ENCODE assay signal across 9 cellular contexts in the genomic region with DNA sequence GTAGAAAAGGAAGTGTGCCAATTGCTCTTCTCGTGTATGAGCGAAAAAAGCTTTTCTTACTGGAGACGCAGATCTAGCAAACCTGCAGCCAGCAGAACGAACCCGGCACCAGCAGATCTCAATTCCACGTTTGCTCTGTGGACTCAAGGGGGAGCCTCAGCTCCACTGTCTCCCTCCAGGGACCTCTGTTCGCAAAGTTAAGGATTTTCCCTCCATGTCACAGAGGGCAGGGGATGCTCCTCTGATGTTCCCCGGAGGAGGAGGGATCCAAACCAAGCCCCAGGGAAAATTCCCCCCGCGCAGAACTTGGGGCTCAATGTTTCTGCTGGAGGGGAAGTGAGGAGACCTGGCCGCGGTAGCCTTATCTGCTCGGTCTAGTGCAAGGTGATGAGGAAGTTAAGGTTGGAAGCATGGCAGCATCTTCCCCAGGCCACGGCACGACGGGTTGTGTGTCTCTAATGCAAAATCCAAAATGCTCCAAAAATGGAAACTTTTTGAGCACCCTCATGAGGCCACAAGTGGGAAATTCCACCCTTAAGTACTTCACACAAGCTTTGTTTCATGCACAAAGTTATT.
DNase-seq lines count a peak whose midpoint lies in the region; ATAC-seq and TF ChIP-seq lines count a peak whose summit lies in the region.
"Had no signal": no experiment of that assay in that cellular context is flagged by ENCODE, and none has a peak within 500 bp of the region (broad histone marks: within the 10 kb centered on the region; RNA-seq: fewer than 3 reads in every experiment).

No MANE protein-coding gene starts in this region.

- no peaks in the 10 kb centered on the region for H3K27me3 Mint-ChIP-seq in memory B cell
- H3K27me3 Mint-ChIP-seq: central memory CD8-positive, alpha-beta T cell had no signal

- H3K36me3 ChIP-seq in KMS-11 (ENCODE audit: insufficient read depth), result no peaks in the 10 kb centered on the region

- peak overlapping the region; percentile 47 for H3K4me3 Mint-ChIP-seq in memory B cell

- H3K4me1 Mint-ChIP-seq in memory B cell, result peaks cover 8% of the 10 kb centered on the region

- H3K4me2 ChIP-seq in KMS-11, result peak overlapping the region; percentile 74

- H3K9me3 Mint-ChIP-seq in memory B cell, result no peaks in the 10 kb centered on the region
- H3K9me3 Mint-ChIP-seq: central memory CD8-positive, alpha-beta T cell had no signal

- no peaks in the 10 kb centered on the region for H3K27me3 ChIP-seq in KMS-11 (ENCODE audit: insufficient read depth, low read depth)

- H3K79me2 ChIP-seq in KMS-11 (ENCODE audit: insufficient read depth, low read depth), result peaks cover 3% of the 10 kb centered on the region; the same call in 1 of the 2 replicates

- no peak overlapping the region for H3K27ac Mint-ChIP-seq in memory B cell

- H3K36me3 Mint-ChIP-seq in memory B cell, result no peaks in the 10 kb centered on the region

- TF ChIP-seq CTCF in KMS-11 (conservative IDR thresholded peaks at IDR 0.05; ENCODE audit: low read depth, low read length), result peak; percentile 2; the same call in 1 of the 2 replicates

- H3K9ac ChIP-seq in KMS-11, result no peak overlapping the region; the same call in 1 of the 2 replicates

- no peaks in the 10 kb centered on the region for H4K20me1 ChIP-seq in KMS-11 (ENCODE audit: insufficient read depth)

- DNase-seq in AG20443 (ENCODE audit: low spot score) (peak; percentile 63), cerebellar nuclear complex (lab: John Stamatoyannopoulos, UW) (peak; percentile 8 to 13), memory B cell (ENCODE audit: low spot score in 2 of 2) (peak in 1 of 2 donors; percentile 22), NCI-H2107 (lab: John Stamatoyannopoulos, UW) (no peak), OCI-M1 (lab: John Stamatoyannopoulos, UW) (no peak)

- H3K4me1 ChIP-seq in KMS-11 (ENCODE audit: low read depth, poor library complexity, severe bottlenecking), result peaks cover 34% of the 10 kb centered on the region

- H3K4me3 ChIP-seq in KMS-11 (IDR thresholded peaks at IDR 0.05; ENCODE audit: insufficient read depth, low read depth, low read length), result no peak overlapping the region

- peak overlapping the region; percentile 50; the same call in 1 of the 2 replicates for H3K27ac ChIP-seq in KMS-11

- ATAC-seq in memory B cell (ENCODE audit: low read depth), result peak; percentile 60
- ATAC-seq in HG03378 (IDR thresholded peaks at IDR 0.05; ENCODE audit: unreplicated experiment), result no peak
- ATAC-seq in HG03457 (IDR thresholded peaks at IDR 0.05; ENCODE audit: unreplicated experiment), result no peak

- peak overlapping the region; percentile 18; the same call in 1 of the 2 replicates for H2AFZ ChIP-seq in KMS-11 (ENCODE audit: low read depth)

Comparison
In these comparisons a context has a peak if more than half of its experiments do, and no peak if none do; other contexts are left out.
1. DNase-seq: peak in AG20443 (single experiment) and cerebellar nuclear complex (2 of 2); none in NCI-H2107 (single experiment) and OCI-M1 (single experiment).